ENCODE assay signal across 20 cellular contexts in genomic region chr17:42603318-42603717, GRCh38. TPM values are rescaled to one million over a fixed set of nuclear protein-coding genes. Genes with fewer than 3 reads are reported as not detected.
DNase-seq lines count a peak whose midpoint lies in the region; ATAC-seq and TF ChIP-seq lines count a peak whose summit lies in the region.
"Had no signal": no experiment of that assay in that cellular context is flagged by ENCODE, and none has a peak within 500 bp of the region (broad histone marks: within the 10 kb centered on the region; RNA-seq: fewer than 3 reads in every experiment).

No MANE protein-coding gene starts in this region.

- DNase-seq in natural killer cell (no peak), NCI-H524 treated with DMSO at 0.1 percent for 48 hours (lab: John Stamatoyannopoulos, UW) (peak; percentile 54), foreskin melanocyte (peak; percentile 32), immature natural killer cell (no peak)
- no peak for DNase-seq in natural killer cell treated with Interleukin-12 subunit alpha and Interleukin-12 subunit beta and Interleukin-15 and Interleukin-18, amount 100 ng/mL, for 72 hours (ENCODE audit: low spot score)
- no peak for DNase-seq in CD8-positive, alpha-beta memory T cell
- DNase-seq: activated CD4-positive, alpha-beta T cell treated with anti-CD3 and anti-CD28 coated beads for 4 hours; activated T-cell treated with anti-CD3 and anti-CD28 coated beads, Interleukin-2, amount 50 U/mL, for 4 hours; BE2C; HCEC 1CT; left lung; NCI-H1694; NCI-H69; stomach; T-helper 17 cell; thyroid gland had no signal

- POLR2A ChIA-PET in CD8-positive, alpha-beta memory T cell (lab: Charles Lee) = no interaction called here

- H3K4me1 Mint-ChIP-seq in natural killer cell = peaks cover 56 to 79% of the 10 kb centered on the region in 2 donors
- peaks cover 37 to 45% of the 10 kb centered on the region in 2 donors for H3K4me1 Mint-ChIP-seq in natural killer cell treated with Interleukin-12 subunit alpha and Interleukin-12 subunit beta and Interleukin-15 and Interleukin-18, amount 100 ng/mL, for 72 hours (ENCODE audit: low read depth in 2 of 2)
- peaks cover 58 to 80% (median 74%) of the 10 kb centered on the region in 3 donors for H3K4me1 Mint-ChIP-seq in CD8-positive, alpha-beta memory T cell
- H3K4me1 Mint-ChIP-seq in immature natural killer cell = peaks cover 68 to 83% of the 10 kb centered on the region in 2 donors

- H3K27me3 Mint-ChIP-seq in natural killer cell (ENCODE audit: low read depth in 2 of 2) = no peaks in the 10 kb centered on the region
- H3K27me3 Mint-ChIP-seq in natural killer cell treated with Interleukin-12 subunit alpha and Interleukin-12 subunit beta and Interleukin-15 and Interleukin-18, amount 100 ng/mL, for 72 hours = no peaks in the 10 kb centered on the region
- no peaks in the 10 kb centered on the region for H3K27me3 Mint-ChIP-seq in CD8-positive, alpha-beta memory T cell
- H3K27me3 Mint-ChIP-seq in immature natural killer cell (ENCODE audit: low read depth in 3 of 3) = peaks cover 0 to 2% (median 2%) of the 10 kb centered on the region in 3 donors
- H3K27me3 Mint-ChIP-seq: brain, T-helper 17 cell had no signal

- H3K4me1 ChIP-seq in CD8-positive, alpha-beta memory T cell (ENCODE audit: insufficient read depth, low read length) = peaks cover 57% of the 10 kb centered on the region

- intact Hi-C loops in natural killer cell (cut with micrococcal nuclease) = no loop called here

- H3K36me3 Mint-ChIP-seq in natural killer cell (no peaks in the 10 kb centered on the region), immature natural killer cell (peaks cover 0 to 21% (median 3%) of the 10 kb centered on the region in 3 donors)
- H3K36me3 Mint-ChIP-seq in natural killer cell treated with Interleukin-12 subunit alpha and Interleukin-12 subunit beta and Interleukin-15 and Interleukin-18, amount 100 ng/mL, for 72 hours = peaks cover 5% of the 10 kb centered on the region
- H3K36me3 Mint-ChIP-seq in CD8-positive, alpha-beta memory T cell = peaks cover 0 to 58% (median 10%) of the 10 kb centered on the region in 3 donors

- H3K27ac Mint-ChIP-seq in natural killer cell (peak overlapping the region; percentile 44 to 97), immature natural killer cell (peak overlapping the region in 3 of 6 donors; percentile 33 to 82 (median 39))
- no peak overlapping the region for H3K27ac Mint-ChIP-seq in natural killer cell treated with Interleukin-12 subunit alpha and Interleukin-12 subunit beta and Interleukin-15 and Interleukin-18, amount 100 ng/mL, for 72 hours
- H3K27ac Mint-ChIP-seq in CD8-positive, alpha-beta memory T cell = peak overlapping the region in 4 of 8 donors; percentile 1 to 55 (median 47)

- H3K4me3 Mint-ChIP-seq in natural killer cell (peak overlapping the region; percentile 37), immature natural killer cell (peak overlapping the region in 2 of 5 donors; percentile 3 to 33)
- H3K4me3 Mint-ChIP-seq in natural killer cell treated with Interleukin-12 subunit alpha and Interleukin-12 subunit beta and Interleukin-15 and Interleukin-18, amount 100 ng/mL, for 72 hours = no peak overlapping the region
- peak overlapping the region in 2 of 7 donors; percentile 23 to 71 for H3K4me3 Mint-ChIP-seq in CD8-positive, alpha-beta memory T cell
- H3K4me3 Mint-ChIP-seq: activated T-cell treated with anti-CD3 and anti-CD28 coated beads, Interleukin-2, amount 50 U/mL, for 4 hours; T-helper 17 cell had no signal

- H3K36me3 ChIP-seq in CD8-positive, alpha-beta memory T cell (ENCODE audit: insufficient read depth, low read length) = peaks cover 7% of the 10 kb centered on the region
- H3K36me3 ChIP-seq: BE2C, thyroid gland had no signal

- no peaks in the 10 kb centered on the region for H3K27me3 ChIP-seq in CD8-positive, alpha-beta memory T cell (ENCODE audit: insufficient read depth, low read length, poor library complexity, severe bottlenecking)
- H3K27me3 ChIP-seq: BE2C, left lung, SJSA1, stomach, thyroid gland had no signal

- no peak overlapping the region for H3K4me3 ChIP-seq in CD8-positive, alpha-beta memory T cell (ENCODE audit: low read length)
- H3K4me3 ChIP-seq: left lung, SJSA1, stomach, thyroid gland had no signal

- CTCF ChIA-PET in CD8-positive, alpha-beta memory T cell (lab: Charles Lee) = no interaction called here

- no peaks in the 10 kb centered on the region for H3K9me3 ChIP-seq in CD8-positive, alpha-beta memory T cell (ENCODE audit: low read length)
- H3K9me3 ChIP-seq: BE2C, left lung, SJSA1, stomach, thyroid gland had no signal

- H3K9me3 Mint-ChIP-seq in natural killer cell (no peaks in the 10 kb centered on the region), immature natural killer cell (no peaks in the 10 kb centered on the region)
- H3K9me3 Mint-ChIP-seq in natural killer cell treated with Interleukin-12 subunit alpha and Interleukin-12 subunit beta and Interleukin-15 and Interleukin-18, amount 100 ng/mL, for 72 hours = no peaks in the 10 kb centered on the region
- no peaks in the 10 kb centered on the region for H3K9me3 Mint-ChIP-seq in CD8-positive, alpha-beta memory T cell
- H3K9me3 Mint-ChIP-seq: activated T-cell treated with anti-CD3 and anti-CD28 coated beads, Interleukin-2, amount 50 U/mL, for 4 hours; brain had no signal

- no peak overlapping the region for H3K27ac ChIP-seq in CD8-positive, alpha-beta memory T cell (ENCODE audit: low read depth, low read length)
- H3K27ac ChIP-seq: left lung, SJSA1, stomach, thyroid gland had no signal

- ATAC-seq in natural killer cell (no peak), HG02840 (IDR thresholded peaks at IDR 0.05; ENCODE audit: low FRiP score, unreplicated experiment) (no peak), HG03565 (IDR thresholded peaks at IDR 0.05; ENCODE audit: unreplicated experiment) (no peak)
- no peak for ATAC-seq in natural killer cell treated with Interleukin-12 subunit alpha and Interleukin-12 subunit beta and Interleukin-15 and Interleukin-18, amount 100 ng/mL, for 72 hours
- ATAC-seq: activated T-cell treated with anti-CD3 and anti-CD28 coated beads, Interleukin-2, amount 50 U/mL, for 4 hours; left lung; T-helper 17 cell had no signal

- TF ChIP-seq CTCF in natural killer cell (IDR thresholded peaks at IDR 0.05) = no peak

RNA-seq across cellular contexts. Expression of gene RETREG3, which starts 5.9 kb away (rescaled TPM):
- total RNA-seq in natural killer cell = 100 to 1,000 TPM in 2 of 3 donors, 10 to 100 TPM in 1; 76.0 to 114 (median 101) TPM
- 10 to 100 TPM; 52.9 to 67.3 TPM for total RNA-seq in natural killer cell treated with Interleukin-12 subunit alpha and Interleukin-12 subunit beta and Interleukin-15 and Interleukin-18, amount 100 ng/mL, for 72 hours
- 10 to 100 TPM; 39.7 to 40.3 TPM for total RNA-seq in CD8-positive, alpha-beta memory T cell
- polyA plus RNA-seq in CD8-positive, alpha-beta memory T cell = 109 TPM
- 100 to 1,000 TPM; 132 to 168 (median 133) TPM for polyA plus RNA-seq in immature natural killer cell

RNA-seq across cellular contexts. Expression of gene TUBG1, which starts 6.2 kb away (rescaled TPM):
- total RNA-seq in natural killer cell = 10 to 100 TPM in 2 of 3 donors, 1 to 10 TPM in 1; 9.7 to 16.5 (median 13.0) TPM
- 10 to 100 TPM; 59.1 to 99.4 TPM for total RNA-seq in natural killer cell treated with Interleukin-12 subunit alpha and Interleukin-12 subunit beta and Interleukin-15 and Interleukin-18, amount 100 ng/mL, for 72 hours
- total RNA-seq in CD8-positive, alpha-beta memory T cell = 100 to 1,000 TPM; 112 to 119 TPM
- polyA plus RNA-seq in CD8-positive, alpha-beta memory T cell = 11.1 TPM
- polyA plus RNA-seq in immature natural killer cell = 10 to 100 TPM in 2 of 3 donors, 1 to 10 TPM in 1; 6.0 to 16.9 (median 10.9) TPM

RNA-seq across cellular contexts. Expression of gene PSMC3IP, which starts 25.8 kb away (rescaled TPM):
- total RNA-seq in natural killer cell = 1 to 10 TPM; 5.0 to 6.2 (median 5.7) TPM
- 10 to 100 TPM; 20.7 to 41.3 TPM for total RNA-seq in natural killer cell treated with Interleukin-12 subunit alpha and Interleukin-12 subunit beta and Interleukin-15 and Interleukin-18, amount 100 ng/mL, for 72 hours
- total RNA-seq in CD8-positive, alpha-beta memory T cell = 10 to 100 TPM; 35.9 to 36.2 TPM
- polyA plus RNA-seq in CD8-positive, alpha-beta memory T cell = 0.83 TPM
- 1 to 10 TPM in 2 of 3 donors, under 1 TPM in 1; 0.91 to 3.0 (median 1.5) TPM for polyA plus RNA-seq in immature natural killer cell

RNA-seq across cellular contexts. Expression of gene MLX, which starts 36.4 kb away (rescaled TPM):
- 10 to 100 TPM; 38.9 to 58.2 (median 42.6) TPM for total RNA-seq in natural killer cell
- total RNA-seq in natural killer cell treated with Interleukin-12 subunit alpha and Interleukin-12 subunit beta and Interleukin-15 and Interleukin-18, amount 100 ng/mL, for 72 hours = 10 to 100 TPM; 66.8 to 68.4 TPM
- total RNA-seq in CD8-positive, alpha-beta memory T cell = 10 to 100 TPM; 61.8 to 62.3 TPM
- polyA plus RNA-seq in CD8-positive, alpha-beta memory T cell = 52.1 TPM
- 10 to 100 TPM; 25.0 to 41.0 (median 30.5) TPM for polyA plus RNA-seq in immature natural killer cell

RNA-seq across cellular contexts. Expression of gene COASY, which starts 41.4 kb away (rescaled TPM):
- total RNA-seq in natural killer cell = 10 to 100 TPM; 61.1 to 67.8 (median 62.3) TPM
- total RNA-seq in natural killer cell treated with Interleukin-12 subunit alpha and Interleukin-12 subunit beta and Interleukin-15 and Interleukin-18, amount 100 ng/mL, for 72 hours = 100 to 1,000 TPM in 1 of 2 donors, 10 to 100 TPM in 1; 83.4 to 126 TPM
- total RNA-seq in CD8-positive, alpha-beta memory T cell = 100 to 1,000 TPM; 103 to 107 TPM
- polyA plus RNA-seq in CD8-positive, alpha-beta memory T cell = 65.6 TPM
- 100 to 1,000 TPM in 1 of 3 donors, 10 to 100 TPM in 2; 54.1 to 136 (median 72.5) TPM for polyA plus RNA-seq in immature natural killer cell

Comparison
In these comparisons a context has a peak if more than half of its experiments do, and no peak if none do; other contexts are left out.
1. H3K27ac Mint-ChIP-seq: peak in natural killer cell (2 of 2); none in natural killer cell treated with Interleukin-12 subunit alpha and Interleukin-12 subunit beta and Interleukin-15 and Interleukin-18, amount 100 ng/mL, for 72 hours (0 of 2).
2. DNase-seq: peak in NCI-H524 treated with DMSO at 0.1 percent for 48 hours (single experiment) and foreskin melanocyte (single experiment); none in natural killer cell (single experiment), natural killer cell treated with Interleukin-12 subunit alpha and Interleukin-12 subunit beta and Interleukin-15 and Interleukin-18, amount 100 ng/mL, for 72 hours (single experiment), CD8-positive, alpha-beta memory T cell (0 of 5) and immature natural killer cell (0 of 3).